ENCODE assay signal across 20 cellular contexts in genomic region chr3:23863060-23863459, GRCh38. TPM values are rescaled to one million over a fixed set of nuclear protein-coding genes. Genes with fewer than 3 reads are reported as not detected.
A peak's percentile ranks its signal among the peaks of the same experiment; 100 is the strongest.
DNase-seq lines count a peak whose midpoint lies in the region; ATAC-seq, FAIRE-seq and TF ChIP-seq lines count a peak whose summit lies in the region.
"Had no signal": no experiment of that assay in that cellular context is flagged by ENCODE, and none has a peak within 500 bp of the region (broad histone marks: within the 10 kb centered on the region; RNA-seq: fewer than 3 reads in every experiment).

No MANE protein-coding gene starts in this region.

- no peak overlapping the region for H4K5ac ChIP-seq in IMR-90 (ENCODE audit: low read depth, low read length)

- H3K9me3 Mint-ChIP-seq in neural crest cell, result no peaks in the 10 kb centered on the region
- H3K9me3 Mint-ChIP-seq: CD8-positive, alpha-beta T cell had no signal

- in situ Hi-C loops in IMR-90 (cut with MboI; ENCODE audit: low sequenced_read_pairs), result no loop called here
- in situ Hi-C loops in HepG2 (cut with HindIII; ENCODE audit: extremely low pct_ligation_motif_present, low pct_unique_long_range_greater_than_20kb), result no loop called here

- no peak overlapping the region for H2AK9ac ChIP-seq in IMR-90 (replicated peaks; ENCODE audit: low read depth, low read length, poor library complexity)

- H3K36me3 Mint-ChIP-seq in neural crest cell (ENCODE audit: low read depth), result peaks cover 2% of the 10 kb centered on the region

- H3K4me2 ChIP-seq in IMR-90 (ENCODE audit: low read depth, low read length), result no peak overlapping the region
- H3K4me2 ChIP-seq in HepG2 (ENCODE audit: low read depth, low read length), result no peak overlapping the region
- H3K4me2 ChIP-seq: A549, BLaER1, PC-9 had no signal

- CTCF ChIA-PET in IMR-90 (lab: Yijun Ruan, JAX), result no interaction called here
- CTCF ChIA-PET in HepG2 (lab: Yijun Ruan, JAX; ENCODE audit: low intra/inter-chr PET ratio, low total read pairs), result no interaction called here

- peaks cover 18% of the 10 kb centered on the region for H3K9me1 ChIP-seq in IMR-90 (ENCODE audit: insufficient read depth, low read length)

- dilution Hi-C loops in IMR-90 (cut with HindIII; ENCODE audit: low sequenced_read_pairs, unreplicated experiment), result no loop called here

- TF ChIP-seq POLR2A in IMR-90 (IDR thresholded peaks at IDR 0.05; ENCODE audit: low read depth, low read length), result no peak
- TF ChIP-seq POLR2A in HepG2 (IDR thresholded peaks at IDR 0.05; ENCODE audit: insufficient read depth in 1 of 2, low read depth in 2 of 2, low read length in 2 of 2), result no peak

- no peak overlapping the region for H4K8ac ChIP-seq in IMR-90 (ENCODE audit: low read depth in 2 of 2, low read length in 2 of 2)

- FAIRE-seq in HepG2 (lab: Jason Lieb, UNC), result no peak
- FAIRE-seq: A549, H54, HTR-8/SVneo had no signal

- H3K18ac ChIP-seq in IMR-90 (ENCODE audit: low read depth, low read length), result no peak overlapping the region

- DNase-seq in EH (ENCODE audit: low read depth) (peak; percentile 10), IMR-90 (peak; percentile 31), dermis microvascular lymphatic vessel endothelial cell (ENCODE audit: low read depth in 2 of 2) (peak; percentile 58 to 88), neural crest cell (ENCODE audit: low read depth, low spot score) (no peak), HepG2 (ENCODE audit: low spot score) (no peak)
- DNase-seq: CD8-positive, alpha-beta T cell; NCI-H187; NCI-H2107; NCI-H2227 treated with DMSO at 0.1 percent for 48 hours; NCI-H524 treated with DMSO at 0.1 percent for 48 hours; PC-9; SIG-M5 had no signal

- BruUV-seq in IMR-90 (replicated peaks; lab: Mats Ljungman, UMichigan), result no TSS peak
- BruUV-seq in HepG2 (replicated peaks; lab: Mats Ljungman, UMichigan), result no TSS peak

- no peak overlapping the region for H2AK5ac ChIP-seq in IMR-90 (ENCODE audit: low read depth, low read length)

- no peak overlapping the region for H2BK120ac ChIP-seq in IMR-90 (ENCODE audit: low read depth, low read length)

- H3K14ac ChIP-seq in IMR-90 (replicated peaks; ENCODE audit: low read depth, low read length), result no peak overlapping the region

- H4K91ac ChIP-seq in IMR-90 (ENCODE audit: insufficient read depth, low read depth, low read length), result no peak overlapping the region

- H3K4ac ChIP-seq in IMR-90 (ENCODE audit: low read depth, low read length), result no peak overlapping the region

- TF ChIP-seq RAD21 in IMR-90 (IDR thresholded peaks at IDR 0.05; ENCODE audit: low read length) (no peak), HepG2 (CRISPR knock-in tag; IDR thresholded peaks at IDR 0.05) (no peak)

- H3K4me1 ChIP-seq in IMR-90 (ENCODE audit: control insufficient read depth, insufficient read depth, low read length) (peaks cover 17% of the 10 kb centered on the region), HepG2 (ENCODE audit: insufficient read depth, low read length) (peaks cover 29% of the 10 kb centered on the region)

- H3K36me3 ChIP-seq in IMR-90 (ENCODE audit: control insufficient read depth, insufficient read depth, low read length) (peaks cover 3% of the 10 kb centered on the region; the same call in 1 of the 2 replicates), HepG2 (replicated peaks in 1 of 2; ENCODE audit: control insufficient read depth in 1 of 2, insufficient read depth in 2 of 2, low read length in 2 of 2) (peaks cover 0 to 7% of the 10 kb centered on the region in 2 experiments; a peak in 2 of 5 replicates)

- H3K27ac ChIP-seq in IMR-90 (ENCODE audit: insufficient read depth, low read length) (no peak overlapping the region), HepG2 (ENCODE audit: extremely low read length, insufficient read depth, low read length) (no peak overlapping the region)
- H3K27ac ChIP-seq: A549, BLaER1, PC-9, RWPE1 had no signal

- H3K4me3 Mint-ChIP-seq in neural crest cell, result peak overlapping the region; percentile 38
- H3K4me3 Mint-ChIP-seq: CD8-positive, alpha-beta T cell had no signal

- no peak overlapping the region for H2BK15ac ChIP-seq in IMR-90 (ENCODE audit: low read depth, low read length)

- H3K9ac ChIP-seq in IMR-90 (ENCODE audit: low read depth, low read length) (no peak overlapping the region), HepG2 (ENCODE audit: insufficient read depth, low read depth, low read length) (no peak overlapping the region)
- H3K9ac ChIP-seq: BLaER1 had no signal

- intact Hi-C loops in IMR-90 (cut with micrococcal nuclease), result no loop called here
- intact Hi-C loops in HepG2 (cut with micrococcal nuclease; ENCODE audit: unreplicated experiment), result no loop called here

- H3K79me1 ChIP-seq in IMR-90 (ENCODE audit: low read depth in 1 of 2, low read length in 2 of 2), result peaks cover 35 to 75% of the 10 kb centered on the region in 2 experiments

- no CpG with 5 or more reads among the region's 1 CpG for WGBS in IMR-90 (ENCODE audit: extremely low coverage in 2 of 2, insufficient read length in 1 of 2), 2 experiments
- WGBS in HepG2 (ENCODE audit: low lambda C conversion rate), result 98% methylated on average over 1 of the region's 1 CpG

- peaks cover 67% of the 10 kb centered on the region for H4K20me1 ChIP-seq in IMR-90 (ENCODE audit: insufficient read depth, low read length)
- H4K20me1 ChIP-seq in HepG2 (ENCODE audit: insufficient read depth, low read length), result peaks cover 18% of the 10 kb centered on the region

- H3K56ac ChIP-seq in IMR-90 (ENCODE audit: extremely low read depth, insufficient read depth, low read length), result no peak overlapping the region

- TF ChIP-seq EP300 in HepG2 (IDR thresholded peaks at IDR 0.05; ENCODE audit: low read depth in 2 of 2, low read length in 2 of 2) (no peak), HepG2 (CRISPR knock-in tag; IDR thresholded peaks at IDR 0.05; ENCODE audit: borderline replicate concordance) (no peak)

- no peaks in the 10 kb centered on the region for H3K27me3 ChIP-seq in IMR-90 (ENCODE audit: control insufficient read depth, insufficient read depth, low read length)
- H3K27me3 ChIP-seq in HepG2 (ENCODE audit: control insufficient read depth in 1 of 2, insufficient read depth in 2 of 2, low read length in 2 of 2), result no peaks in the 10 kb centered on the region
- H3K27me3 ChIP-seq: BLaER1 had no signal

- H2BK20ac ChIP-seq in IMR-90 (ENCODE audit: low read depth, low read length), result no peak overlapping the region

- H2AFZ ChIP-seq in IMR-90 (replicated peaks; ENCODE audit: low read length, poor library complexity) (no peak overlapping the region), HepG2 (ENCODE audit: low read length) (no peak overlapping the region)
- H2AFZ ChIP-seq: PC-9 had no signal

- H3K27ac Mint-ChIP-seq in neural crest cell (ENCODE audit: unreplicated experiment), result no peak overlapping the region
- H3K27ac Mint-ChIP-seq: CD8-positive, alpha-beta T cell had no signal

- H3K4me1 Mint-ChIP-seq in neural crest cell, result peaks cover 77% of the 10 kb centered on the region

- no peaks in the 10 kb centered on the region for H3K27me3 Mint-ChIP-seq in neural crest cell (ENCODE audit: low read depth)

- POLR2A ChIA-PET in IMR-90 (lab: Charles Lee; ENCODE audit: unreplicated experiment), result no interaction called here
- POLR2A ChIA-PET in HepG2 (lab: Yijun Ruan, JAX), result no interaction called here

- ATAC-seq in IMR-90 (ENCODE audit: low read depth) (no peak), HepG2 (no peak), HG02759 (IDR thresholded peaks at IDR 0.05; ENCODE audit: unreplicated experiment) (no peak), GM19395 (IDR thresholded peaks at IDR 0.05; ENCODE audit: unreplicated experiment) (no peak)
- ATAC-seq: A549; CD8-positive, alpha-beta T cell; SK-N-SH treated with all-trans-retinoic acid at 6 μM for 48 hours had no signal

- H3K23ac ChIP-seq in IMR-90 (ENCODE audit: low read depth, low read length), result no peak overlapping the region

- no peak overlapping the region for H2BK5ac ChIP-seq in IMR-90 (ENCODE audit: low read depth, low read length, poor library complexity, severe bottlenecking)

- H3K79me2 ChIP-seq in HepG2 (ENCODE audit: insufficient read depth, low read length), result peaks cover 31% of the 10 kb centered on the region

- no peak overlapping the region for H3K4me3 ChIP-seq in IMR-90 (ENCODE audit: insufficient read depth, low read depth, low read length)
- H3K4me3 ChIP-seq in HepG2 (replicated peaks in 1 of 3; ENCODE audit: insufficient read depth in 1 of 3, low read depth in 2 of 3, low read length in 3 of 3), result no peak overlapping the region
- H3K4me3 ChIP-seq: A549, BLaER1, PC-9 had no signal

- TF ChIP-seq CTCF in IMR-90 (conservative IDR thresholded peaks at IDR 0.05; ENCODE audit: low read depth, low read length) (no peak), neural crest cell (conservative IDR thresholded peaks at IDR 0.05) (no peak), HepG2 (CRISPR knock-in tag; IDR thresholded peaks at IDR 0.05) (no peak)

- H3K9me3 ChIP-seq in IMR-90 (ENCODE audit: control insufficient read depth, insufficient read depth, low read length) (no peaks in the 10 kb centered on the region), HepG2 (ENCODE audit: low read length) (no peaks in the 10 kb centered on the region)
- H3K9me3 ChIP-seq: A549 had no signal

RNA-seq across cellular contexts. Expression of gene NKIRAS1, which starts 53.7 kb away (rescaled TPM):
- 6.8 and 16.1 TPM in 2 replicates for total RNA-seq in IMR-90 (2012; rRNA removed)
- 5.6 and 6.1 TPM in 2 replicates for polyA plus RNA-seq in IMR-90 (2012; rRNA removed)
- polyA plus RNA-seq in IMR-90 (2012; cell fraction: cytosol; rRNA removed), result 2.4 and 3.6 TPM in 2 replicates
- polyA plus RNA-seq in IMR-90 (2012; cell fraction: nucleus; rRNA removed; ENCODE audit: low replicate concordance), result 1.0 and 3.0 TPM in 2 replicates
- total RNA-seq in dermis microvascular lymphatic vessel endothelial cell, result 5.1 and 6.1 TPM in 2 replicates
- total RNA-seq in neural crest cell, result 8.8 and 9.7 TPM in 2 replicates
- 8.0 and 10.5 TPM in 2 replicates for total RNA-seq in HepG2 (2016; rRNA removed; fragmentation: Illumina TruSeq; extraction: Trizol)
- total RNA-seq in HepG2 (2016; cell fraction: cytosol; rRNA removed; fragmentation: Illumina TruSeq; extraction: Trizol; ENCODE audit: low read depth), result 6.8 and 7.5 TPM in 2 replicates
- 8.5 and 11.2 TPM in 2 replicates for total RNA-seq in HepG2 (2016; cell fraction: insoluble cytoplasmic fraction; rRNA removed; fragmentation: Illumina TruSeq; extraction: Trizol)
- total RNA-seq in HepG2 (2016; cell fraction: membrane; rRNA removed; fragmentation: Illumina TruSeq; extraction: Trizol), result 5.0 and 6.3 TPM in 2 replicates
- total RNA-seq in HepG2 (2016; cell fraction: nucleus; rRNA removed; fragmentation: Illumina TruSeq; extraction: Trizol), result 6.0 and 7.0 TPM in 2 replicates
- polyA plus RNA-seq in HepG2 (2011; rRNA removed), result 4.3 and 4.5 TPM in 2 replicates
- 2.3 and 4.0 TPM in 2 replicates for polyA plus RNA-seq in HepG2 (2011; cell fraction: cytosol; rRNA removed)
- 1.8 and 3.5 TPM in 2 replicates for polyA plus RNA-seq in HepG2 (2011; cell fraction: nucleus; rRNA removed)
- 6.4 and 6.7 TPM in 2 replicates for polyA plus RNA-seq in HepG2 (2012)
- 1.1 TPM in 2 replicates for polyA plus RNA-seq in HepG2 (2016; cell fraction: cytosol; fragmentation: Illumina TruSeq; extraction: Trizol; ENCODE audit: low read depth)
- polyA plus RNA-seq in HepG2 (2016; cell fraction: insoluble cytoplasmic fraction; fragmentation: Illumina TruSeq; extraction: Trizol; ENCODE audit: low read depth), result 10.4 and 12.6 TPM in 2 replicates
- 2.2 and 3.1 TPM in 2 replicates for polyA plus RNA-seq in HepG2 (2016; cell fraction: membrane; fragmentation: Illumina TruSeq; extraction: Trizol; ENCODE audit: low read depth)
- 7.0 and 7.8 TPM in 2 replicates for polyA plus RNA-seq in HepG2 (2016; cell fraction: nucleus; fragmentation: Illumina TruSeq; extraction: Trizol; ENCODE audit: insufficient read depth, low read depth)
- polyA minus RNA-seq in HepG2 (2011; rRNA and poly(A)+ RNA removed; ENCODE audit: low replicate concordance), result 2.0 and 2.2 TPM in 2 replicates
- polyA minus RNA-seq in HepG2 (2011; cell fraction: cytosol; rRNA and poly(A)+ RNA removed), result 4.0 and 6.2 TPM in 2 replicates
- polyA minus RNA-seq in HepG2 (2011; cell fraction: nucleus; rRNA and poly(A)+ RNA removed), result 12.7 and 14.3 TPM in 2 replicates

RNA-seq across cellular contexts. Expression of gene RPL15, which starts 53.9 kb away (rescaled TPM):
- total RNA-seq in IMR-90 (2012; rRNA removed), result 1,419 and 2,730 TPM in 2 replicates
- polyA plus RNA-seq in IMR-90 (2012; rRNA removed), result 4,701 and 5,087 TPM in 2 replicates
- 2,854 and 3,719 TPM in 2 replicates for polyA plus RNA-seq in IMR-90 (2012; cell fraction: cytosol; rRNA removed)
- polyA plus RNA-seq in IMR-90 (2012; cell fraction: nucleus; rRNA removed; ENCODE audit: low replicate concordance), result 1,256 and 2,197 TPM in 2 replicates
- total RNA-seq in dermis microvascular lymphatic vessel endothelial cell, result 2,042 and 3,297 TPM in 2 replicates
- 2,019 and 2,075 TPM in 2 replicates for total RNA-seq in neural crest cell
- total RNA-seq in HepG2 (2016; rRNA removed; fragmentation: Illumina TruSeq; extraction: Trizol), result 1,297 and 1,763 TPM in 2 replicates
- total RNA-seq in HepG2 (2016; cell fraction: cytosol; rRNA removed; fragmentation: Illumina TruSeq; extraction: Trizol; ENCODE audit: low read depth), result 1,586 and 1,699 TPM in 2 replicates
- 1,351 and 1,926 TPM in 2 replicates for total RNA-seq in HepG2 (2016; cell fraction: insoluble cytoplasmic fraction; rRNA removed; fragmentation: Illumina TruSeq; extraction: Trizol)
- 3,254 and 3,418 TPM in 2 replicates for total RNA-seq in HepG2 (2016; cell fraction: membrane; rRNA removed; fragmentation: Illumina TruSeq; extraction: Trizol)
- 503 TPM in 2 replicates for total RNA-seq in HepG2 (2016; cell fraction: nucleus; rRNA removed; fragmentation: Illumina TruSeq; extraction: Trizol)
- polyA plus RNA-seq in HepG2 (2011; rRNA removed), result 3,693 and 3,955 TPM in 2 replicates
- 6,013 and 6,757 TPM in 2 replicates for polyA plus RNA-seq in HepG2 (2011; cell fraction: cytosol; rRNA removed)
- 1,196 and 1,371 TPM in 2 replicates for polyA plus RNA-seq in HepG2 (2011; cell fraction: nucleus; rRNA removed)
- 2,819 and 3,574 TPM in 2 replicates for polyA plus RNA-seq in HepG2 (2012)
- 3,375 and 3,723 TPM in 2 replicates for polyA plus RNA-seq in HepG2 (2016; cell fraction: cytosol; fragmentation: Illumina TruSeq; extraction: Trizol; ENCODE audit: low read depth)
- 2,788 and 2,868 TPM in 2 replicates for polyA plus RNA-seq in HepG2 (2016; cell fraction: insoluble cytoplasmic fraction; fragmentation: Illumina TruSeq; extraction: Trizol; ENCODE audit: low read depth)
- 4,974 and 5,217 TPM in 2 replicates for polyA plus RNA-seq in HepG2 (2016; cell fraction: membrane; fragmentation: Illumina TruSeq; extraction: Trizol; ENCODE audit: low read depth)
- 1,295 and 1,318 TPM in 2 replicates for polyA plus RNA-seq in HepG2 (2016; cell fraction: nucleus; fragmentation: Illumina TruSeq; extraction: Trizol; ENCODE audit: insufficient read depth, low read depth)
- 1,424 and 2,177 TPM in 2 replicates for polyA minus RNA-seq in HepG2 (2011; rRNA and poly(A)+ RNA removed; ENCODE audit: low replicate concordance)
- polyA minus RNA-seq in HepG2 (2011; cell fraction: cytosol; rRNA and poly(A)+ RNA removed), result 848 and 1,008 TPM in 2 replicates
- polyA minus RNA-seq in HepG2 (2011; cell fraction: nucleus; rRNA and poly(A)+ RNA removed), result 296 and 376 TPM in 2 replicates

RNA-seq across cellular contexts. Expression of gene UBE2E1, which starts 57.3 kb away (rescaled TPM):
- 54.1 and 87.8 TPM in 2 replicates for total RNA-seq in IMR-90 (2012; rRNA removed)
- polyA plus RNA-seq in IMR-90 (2012; rRNA removed), result 72.0 and 91.6 TPM in 2 replicates
- polyA plus RNA-seq in IMR-90 (2012; cell fraction: cytosol; rRNA removed), result 18.9 and 32.8 TPM in 2 replicates
- polyA plus RNA-seq in IMR-90 (2012; cell fraction: nucleus; rRNA removed; ENCODE audit: low replicate concordance), result 14.1 and 55.4 TPM in 2 replicates
- total RNA-seq in dermis microvascular lymphatic vessel endothelial cell, result 106 and 118 TPM in 2 replicates
- 86.2 and 89.9 TPM in 2 replicates for total RNA-seq in neural crest cell
- total RNA-seq in HepG2 (2016; rRNA removed; fragmentation: Illumina TruSeq; extraction: Trizol), result 61.8 and 82.6 TPM in 2 replicates
- total RNA-seq in HepG2 (2016; cell fraction: cytosol; rRNA removed; fragmentation: Illumina TruSeq; extraction: Trizol; ENCODE audit: low read depth), result 27.8 and 29.8 TPM in 2 replicates
- total RNA-seq in HepG2 (2016; cell fraction: insoluble cytoplasmic fraction; rRNA removed; fragmentation: Illumina TruSeq; extraction: Trizol), result 56.6 and 91.5 TPM in 2 replicates
- 51.7 and 51.8 TPM in 2 replicates for total RNA-seq in HepG2 (2016; cell fraction: membrane; rRNA removed; fragmentation: Illumina TruSeq; extraction: Trizol)
- total RNA-seq in HepG2 (2016; cell fraction: nucleus; rRNA removed; fragmentation: Illumina TruSeq; extraction: Trizol), result 40.2 and 43.9 TPM in 2 replicates
- polyA plus RNA-seq in HepG2 (2011; rRNA removed), result 55.4 and 56.2 TPM in 2 replicates
- 25.3 and 41.0 TPM in 2 replicates for polyA plus RNA-seq in HepG2 (2011; cell fraction: cytosol; rRNA removed)
- 24.4 and 30.9 TPM in 2 replicates for polyA plus RNA-seq in HepG2 (2011; cell fraction: nucleus; rRNA removed)
- 65.9 and 73.0 TPM in 2 replicates for polyA plus RNA-seq in HepG2 (2012)
- polyA plus RNA-seq in HepG2 (2016; cell fraction: cytosol; fragmentation: Illumina TruSeq; extraction: Trizol; ENCODE audit: low read depth), result 40.2 and 48.2 TPM in 2 replicates
- 112 and 129 TPM in 2 replicates for polyA plus RNA-seq in HepG2 (2016; cell fraction: insoluble cytoplasmic fraction; fragmentation: Illumina TruSeq; extraction: Trizol; ENCODE audit: low read depth)
- polyA plus RNA-seq in HepG2 (2016; cell fraction: membrane; fragmentation: Illumina TruSeq; extraction: Trizol; ENCODE audit: low read depth), result 57.7 and 60.5 TPM in 2 replicates
- 73.6 and 78.6 TPM in 2 replicates for polyA plus RNA-seq in HepG2 (2016; cell fraction: nucleus; fragmentation: Illumina TruSeq; extraction: Trizol; ENCODE audit: insufficient read depth, low read depth)
- 26.6 and 37.3 TPM in 2 replicates for polyA minus RNA-seq in HepG2 (2011; rRNA and poly(A)+ RNA removed; ENCODE audit: low replicate concordance)
- 24.6 and 36.0 TPM in 2 replicates for polyA minus RNA-seq in HepG2 (2011; cell fraction: cytosol; rRNA and poly(A)+ RNA removed)
- 47.8 and 70.1 TPM in 2 replicates for polyA minus RNA-seq in HepG2 (2011; cell fraction: nucleus; rRNA and poly(A)+ RNA removed)

Comparison
In these comparisons a context has a peak if more than half of its experiments do, and no peak if none do; other contexts are left out.
1. DNase-seq: peak in EH (single experiment), IMR-90 (single experiment) and dermis microvascular lymphatic vessel endothelial cell (2 of 2); none in neural crest cell (single experiment) and HepG2 (single experiment).